ENCODE assay signal across 30 cellular contexts in the genomic region with DNA sequence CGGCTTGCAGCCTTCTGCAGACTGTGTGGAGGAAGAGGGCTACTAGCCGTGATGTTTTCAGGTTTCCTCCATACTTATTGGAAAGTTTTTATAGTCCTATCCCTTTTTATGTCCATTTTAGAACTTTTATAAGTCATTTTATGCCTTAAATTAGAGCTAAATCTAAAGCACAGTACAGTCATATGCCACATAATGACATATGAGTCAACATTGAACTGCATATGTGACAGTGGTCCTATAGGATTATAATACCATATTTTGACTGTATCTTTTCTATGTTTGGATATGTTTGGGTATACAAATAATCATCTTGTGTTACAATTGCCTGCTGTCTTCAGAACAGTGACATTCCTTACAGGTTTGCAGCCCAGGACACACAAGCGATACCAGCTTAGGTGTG.
"Had no signal": no experiment of that assay in that cellular context is flagged by ENCODE, and none has a peak within 500 bp of the region (broad histone marks: within the 10 kb centered on the region; RNA-seq: fewer than 3 reads in every experiment).

No MANE protein-coding gene starts in this region.

- H3K36me3 ChIP-seq: brain microvascular endothelial cell, esophagus muscularis mucosa, gastroesophageal sphincter, heart right ventricle, WERI-Rb-1 had no signal

- H3K9me3 ChIP-seq: esophagus muscularis mucosa, gastroesophageal sphincter, heart right ventricle had no signal

- H3K9me3 Mint-ChIP-seq: activated B cell treated with CpG ODN at 0.5 μM for 24 hours; activated CD4-positive, alpha-beta memory T cell treated with anti-CD3 and anti-CD28 coated beads, Interleukin-2, amount 10 ng/mL, durations not matched to agents 7 days and 5 days; activated T-cell treated with anti-CD3 and anti-CD28 coated beads, Interleukin-2, amount 50 U/mL, for 24 hours; effector memory CD8-positive, alpha-beta T cell; T-helper 2 cell treated with Interferon-gamma antibody and Interleukin-4, amounts not matched to agents 5 μg/mL and 100 μg/mL, for 36 hours had no signal

- H3K27ac ChIP-seq: brain microvascular endothelial cell, esophagus muscularis mucosa, gastroesophageal sphincter, heart right ventricle, WERI-Rb-1 had no signal

- H3K27ac Mint-ChIP-seq: activated B cell treated with CpG ODN at 0.5 μM for 24 hours; activated CD4-positive, alpha-beta memory T cell treated with anti-CD3 and anti-CD28 coated beads, Interleukin-2, amount 10 ng/mL, durations not matched to agents 7 days and 5 days; activated CD4-positive, alpha-beta T cell treated with anti-CD3 and anti-CD28 coated beads, Interleukin-2, amount 10 ng/mL, durations not matched to agents 24 days and 14 days; activated naive CD8-positive, alpha-beta T cell treated with anti-CD3 and anti-CD28 coated beads, Interleukin-2, amount 10 ng/mL, durations not matched to agents 7 days and 5 days; activated T-cell treated with anti-CD3 and anti-CD28 coated beads, Interleukin-2, amount 50 U/mL, for 24 hours; activated T-cell treated with anti-CD3 and anti-CD28 coated beads, Interleukin-2, amount 50 U/mL, for 72 hours; effector memory CD8-positive, alpha-beta T cell; T-helper 2 cell treated with Interferon-gamma antibody and Interleukin-4, amounts not matched to agents 5 μg/mL and 100 μg/mL, for 36 hours had no signal

- H3K27me3 Mint-ChIP-seq: activated B cell treated with CpG ODN at 0.5 μM for 24 hours; activated naive CD8-positive, alpha-beta T cell treated with anti-CD3 and anti-CD28 coated beads, Interleukin-2, amount 10 ng/mL, durations not matched to agents 7 days and 5 days; activated T-cell treated with anti-CD3 and anti-CD28 coated beads, Interleukin-2, amount 50 U/mL, for 24 hours; effector memory CD8-positive, alpha-beta T cell; T-helper 17 cell had no signal

- H3K27me3 ChIP-seq: brain microvascular endothelial cell, esophagus muscularis mucosa, gastroesophageal sphincter, heart right ventricle had no signal

- ATAC-seq: activated CD4-positive, CD25-positive, alpha-beta regulatory T cell treated with anti-CD3 and anti-CD28 coated beads, Interleukin-2, amount 50 U/mL, for 24 hours; effector memory CD8-positive, alpha-beta T cell; gastroesophageal sphincter; heart right ventricle; T-helper 17 cell had no signal

- DNase-seq: activated B cell treated with CpG ODN at 0.5 μM for 24 hours; activated CD4-positive, alpha-beta memory T cell treated with anti-CD3 and anti-CD28 coated beads, Interleukin-2, amount 10 ng/mL, durations not matched to agents 7 days and 5 days; activated CD4-positive, alpha-beta T cell treated with anti-CD3 and anti-CD28 coated beads, Interleukin-2, amount 10 ng/mL, durations not matched to agents 24 days and 14 days; activated CD8-positive, alpha-beta memory T cell treated with anti-CD3 and anti-CD28 coated beads, Interleukin-2, amount 50 U/mL, for 48 hours; activated gamma-delta T cell; activated naive CD4-positive, alpha-beta T cell; activated naive CD4-positive, alpha-beta T cell treated with anti-CD3 and anti-CD28 coated beads, Interleukin-2, amount 50 U/mL, for 16 hours; activated naive CD8-positive, alpha-beta T cell treated with anti-CD3 and anti-CD28 coated beads, Interleukin-2, amount 10 ng/mL, durations not matched to agents 7 days and 5 days; activated T-cell treated with anti-CD3 and anti-CD28 coated beads for 4 hours; activated T-cell treated with anti-CD3 and anti-CD28 coated beads, Interleukin-2, amount 50 U/mL, for 24 hours; activated T-cell treated with anti-CD3 and anti-CD28 coated beads, Interleukin-2, amount 50 U/mL, for 72 hours; anterior cingulate cortex; caudate nucleus; cortex of kidney; dermis blood vessel endothelial cell; effector CD4-positive, alpha-beta T cell; effector memory CD8-positive, alpha-beta T cell; erythroblast; foreskin melanocyte; heart right ventricle; T-helper 1 cell; T-helper 17 cell; T1000; WERI-Rb-1 had no signal

- FAIRE-seq: colon had no signal

- H3K4me3 Mint-ChIP-seq: activated B cell treated with CpG ODN at 0.5 μM for 24 hours; activated CD4-positive, alpha-beta memory T cell treated with anti-CD3 and anti-CD28 coated beads, Interleukin-2, amount 10 ng/mL, durations not matched to agents 7 days and 5 days; activated CD4-positive, alpha-beta T cell treated with anti-CD3 and anti-CD28 coated beads, Interleukin-2, amount 10 ng/mL, durations not matched to agents 24 days and 14 days; activated naive CD8-positive, alpha-beta T cell treated with anti-CD3 and anti-CD28 coated beads, Interleukin-2, amount 10 ng/mL, durations not matched to agents 7 days and 5 days; activated T-cell treated with anti-CD3 and anti-CD28 coated beads, Interleukin-2, amount 50 U/mL, for 24 hours; activated T-cell treated with anti-CD3 and anti-CD28 coated beads, Interleukin-2, amount 50 U/mL, for 72 hours; effector memory CD8-positive, alpha-beta T cell; T-helper 17 cell; T-helper 2 cell treated with Interferon-gamma antibody and Interleukin-4, amounts not matched to agents 5 μg/mL and 100 μg/mL, for 36 hours had no signal

- H3K4me3 ChIP-seq: esophagus muscularis mucosa, gastroesophageal sphincter, heart right ventricle had no signal
